Comparison of ENCODE assay signal across 1 cellular context in genomic region chr1:229558460-229559335, GRCh38.
TF ChIP-seq lines count a peak whose summit lies in the region.

Gene ABCB10 (minus strand): TSS chr1:229558707. CDS start chr1:229558652, 55 bp downstream.

TF ChIP-seq in GM12878, 131 proteins besides CTCF, POLR2A, EP300 and RAD21 (continued from another document):
- TF ChIP-seq CUX1 (IDR thresholded peaks at IDR 0.05; ENCODE audit: insufficient replicate concordance, low read depth, low read length) (peak; percentile 40), SIN3A (IDR thresholded peaks at IDR 0.05; ENCODE audit: low read depth, low read length) (0 out of 2 replicates have a peak, but pooled peaks have one; percentile 84), SMARCA5 (IDR thresholded peaks at IDR 0.05) (peak; percentile 95), RB1 (IDR thresholded peaks at IDR 0.05; ENCODE audit: borderline replicate concordance) (peak; percentile 76; the same call in 1 of the 2 replicates), DPF2 (IDR thresholded peaks at IDR 0.05) (peak; percentile 65; the same call in 1 of the 2 replicates), MXI1 (IDR thresholded peaks at IDR 0.05; ENCODE audit: low read depth, low read length) (peak; percentile 100), GATAD2B (conservative IDR thresholded peaks at IDR 0.05; ENCODE audit: low read depth) (peak; percentile 86), ZNF207 (IDR thresholded peaks at IDR 0.05; ENCODE audit: borderline replicate concordance) (0 out of 2 replicates have a peak, but pooled peaks have one; percentile 30), EGR1 (IDR thresholded peaks at IDR 0.05; ENCODE audit: borderline replicate concordance in 1 of 2, low read depth in 2 of 2, low read length in 2 of 2) (peak in 1 of 2 experiments; percentile 90; a peak in 2 of 3 replicates), IRF4 (IDR thresholded peaks at IDR 0.05; ENCODE audit: low read depth, low read length) (no peak), CBFB (IDR thresholded peaks at IDR 0.05; ENCODE audit: low read depth) (0 out of 2 replicates have a peak, but pooled peaks have one; percentile 17), KLF5 (IDR thresholded peaks at IDR 0.05; ENCODE audit: partially characterized antibody) (no peak), CBX5 (IDR thresholded peaks at IDR 0.05; ENCODE audit: low read depth) (no peak), FOS (IDR thresholded peaks at IDR 0.05; ENCODE audit: borderline replicate concordance, extremely low read depth, insufficient read length) (no peak), ZNF687 (IDR thresholded peaks at IDR 0.05) (no peak)
